In the genomic region with DNA sequence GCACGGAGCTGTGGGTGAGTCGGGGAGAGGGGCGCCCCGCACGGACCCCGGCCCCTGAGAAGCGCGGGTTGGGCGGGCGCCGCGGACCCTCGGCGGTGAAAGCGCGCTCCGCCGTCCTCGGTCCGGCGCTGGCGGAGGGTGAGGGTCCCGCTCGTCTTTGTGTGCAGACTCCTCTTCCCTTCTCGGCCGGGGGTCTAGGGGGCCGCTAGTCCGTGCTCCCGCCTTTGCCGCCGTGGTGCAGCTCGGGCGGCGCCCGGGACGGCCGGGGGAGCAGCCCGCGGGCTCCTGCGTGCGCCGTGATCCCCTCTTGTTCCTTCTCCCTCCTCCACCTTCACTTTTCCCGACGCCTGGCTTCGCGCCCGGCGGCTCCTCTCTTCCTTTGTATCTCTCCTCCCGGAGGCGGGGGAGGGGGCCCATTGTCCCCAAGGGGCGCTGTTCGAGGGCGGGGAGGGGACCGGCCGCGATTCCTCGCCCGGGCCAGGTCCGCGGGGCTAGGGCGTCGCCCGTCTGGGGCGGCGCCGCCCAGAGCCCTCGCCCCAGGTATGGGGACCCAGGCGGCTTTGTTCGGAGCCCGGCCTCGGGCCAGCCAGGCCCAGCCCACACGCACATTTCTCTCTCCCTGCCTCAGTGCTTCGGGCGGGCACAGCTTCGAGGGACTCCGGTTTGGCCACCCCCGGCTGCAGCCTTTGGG, we compare ENCODE assay signal across 8 cellular contexts. TPM values are rescaled to one million over a fixed set of nuclear protein-coding genes. Genes with fewer than 3 reads are reported as not detected.
DNase-seq lines count a peak whose midpoint lies in the region; ATAC-seq and TF ChIP-seq lines count a peak whose summit lies in the region.

No MANE protein-coding gene starts in this region.

- no peaks in the 10 kb centered on the region for H3K9me3 Mint-ChIP-seq in HFFc6
- no peaks in the 10 kb centered on the region for H3K9me3 Mint-ChIP-seq in chondrocyte (ENCODE audit: low read depth)
- H3K9me3 Mint-ChIP-seq in stimulated activated naive CD8-positive, alpha-beta T cell treated with anti-CD3 and anti-CD28 coated beads, Interleukin-15, amount 100 ng/mL, for 72 hours, result no peaks in the 10 kb centered on the region

- ATAC-seq in left lobe of liver (peak; percentile 56), HG03095 (IDR thresholded peaks at IDR 0.05; ENCODE audit: unreplicated experiment) (no peak)
- peak; percentile 68 for ATAC-seq in stimulated activated naive CD8-positive, alpha-beta T cell treated with anti-CD3 and anti-CD28 coated beads, Interleukin-15, amount 100 ng/mL, for 72 hours

- H3K27ac Mint-ChIP-seq in HFFc6 (no peak overlapping the region), chondrocyte (ENCODE audit: unreplicated experiment) (peak overlapping the region; percentile 85)
- peak overlapping the region in 1 of 2 donors; percentile 31 for H3K27ac Mint-ChIP-seq in stimulated activated naive CD8-positive, alpha-beta T cell treated with anti-CD3 and anti-CD28 coated beads, Interleukin-15, amount 100 ng/mL, for 72 hours

- H3K36me3 Mint-ChIP-seq in HFFc6 (ENCODE audit: low read depth), result no peaks in the 10 kb centered on the region
- H3K36me3 Mint-ChIP-seq in chondrocyte (ENCODE audit: low read depth), result no peaks in the 10 kb centered on the region

- H3K4me1 Mint-ChIP-seq in HFFc6 (ENCODE audit: low read depth) (peaks cover 22% of the 10 kb centered on the region), chondrocyte (ENCODE audit: low read depth) (peaks cover 34% of the 10 kb centered on the region)
- H3K4me1 Mint-ChIP-seq in stimulated activated naive CD8-positive, alpha-beta T cell treated with anti-CD3 and anti-CD28 coated beads, Interleukin-15, amount 100 ng/mL, for 72 hours, result peaks cover 20% of the 10 kb centered on the region

- H3K4me3 Mint-ChIP-seq in HFFc6 (peak overlapping the region; percentile 92), chondrocyte (ENCODE audit: unreplicated experiment) (peak overlapping the region; percentile 94)
- peak overlapping the region; percentile 95 for H3K4me3 Mint-ChIP-seq in stimulated activated naive CD8-positive, alpha-beta T cell treated with anti-CD3 and anti-CD28 coated beads, Interleukin-15, amount 100 ng/mL, for 72 hours

- peaks cover 20% of the 10 kb centered on the region for H3K27me3 Mint-ChIP-seq in HFFc6 (ENCODE audit: insufficient read depth)
- no peaks in the 10 kb centered on the region for H3K27me3 Mint-ChIP-seq in chondrocyte (ENCODE audit: low read depth)
- H3K27me3 Mint-ChIP-seq in stimulated activated naive CD8-positive, alpha-beta T cell treated with anti-CD3 and anti-CD28 coated beads, Interleukin-15, amount 100 ng/mL, for 72 hours, result peaks cover 66% of the 10 kb centered on the region

- TF ChIP-seq CTCF in HFFc6 (IDR thresholded peaks at IDR 0.05) (no peak; the same call in 1 of the 2 replicates), chondrocyte (IDR thresholded peaks at IDR 0.05) (peak; percentile 9)

- DNase-seq in COLO668 (lab: John Stamatoyannopoulos, UW; ENCODE audit: unreplicated experiment), result peak; percentile 73
- DNase-seq in HFFc6, result no peak
- DNase-seq in chondrocyte (ENCODE audit: low spot score), result no peak
- peak; percentile 71 for DNase-seq in left lobe of liver (ENCODE audit: low spot score)
- peak in 1 of 2 donors; percentile 12 for DNase-seq in stimulated activated naive CD8-positive, alpha-beta T cell treated with anti-CD3 and anti-CD28 coated beads, Interleukin-15, amount 100 ng/mL, for 72 hours
- DNase-seq in GM19240 (ENCODE audit: insufficient read length, low spot score), result no peak

TF ChIP-seq in PFSK-1, 5 proteins besides CTCF, POLR2A, EP300 and RAD21:
- TF ChIP-seq, protein P1, sequence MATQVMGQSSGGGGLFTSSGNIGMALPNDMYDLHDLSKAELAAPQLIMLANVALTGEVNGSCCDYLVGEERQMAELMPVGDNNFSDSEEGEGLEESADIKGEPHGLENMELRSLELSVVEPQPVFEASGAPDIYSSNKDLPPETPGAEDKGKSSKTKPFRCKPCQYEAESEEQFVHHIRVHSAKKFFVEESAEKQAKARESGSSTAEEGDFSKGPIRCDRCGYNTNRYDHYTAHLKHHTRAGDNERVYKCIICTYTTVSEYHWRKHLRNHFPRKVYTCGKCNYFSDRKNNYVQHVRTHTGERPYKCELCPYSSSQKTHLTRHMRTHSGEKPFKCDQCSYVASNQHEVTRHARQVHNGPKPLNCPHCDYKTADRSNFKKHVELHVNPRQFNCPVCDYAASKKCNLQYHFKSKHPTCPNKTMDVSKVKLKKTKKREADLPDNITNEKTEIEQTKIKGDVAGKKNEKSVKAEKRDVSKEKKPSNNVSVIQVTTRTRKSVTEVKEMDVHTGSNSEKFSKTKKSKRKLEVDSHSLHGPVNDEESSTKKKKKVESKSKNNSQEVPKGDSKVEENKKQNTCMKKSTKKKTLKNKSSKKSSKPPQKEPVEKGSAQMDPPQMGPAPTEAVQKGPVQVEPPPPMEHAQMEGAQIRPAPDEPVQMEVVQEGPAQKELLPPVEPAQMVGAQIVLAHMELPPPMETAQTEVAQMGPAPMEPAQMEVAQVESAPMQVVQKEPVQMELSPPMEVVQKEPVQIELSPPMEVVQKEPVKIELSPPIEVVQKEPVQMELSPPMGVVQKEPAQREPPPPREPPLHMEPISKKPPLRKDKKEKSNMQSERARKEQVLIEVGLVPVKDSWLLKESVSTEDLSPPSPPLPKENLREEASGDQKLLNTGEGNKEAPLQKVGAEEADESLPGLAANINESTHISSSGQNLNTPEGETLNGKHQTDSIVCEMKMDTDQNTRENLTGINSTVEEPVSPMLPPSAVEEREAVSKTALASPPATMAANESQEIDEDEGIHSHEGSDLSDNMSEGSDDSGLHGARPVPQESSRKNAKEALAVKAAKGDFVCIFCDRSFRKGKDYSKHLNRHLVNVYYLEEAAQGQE (IDR thresholded peaks at IDR 0.05; ENCODE audit: insufficient read depth in 1 of 2, low read depth in 2 of 2, low read length in 2 of 2), result no peak
- TF ChIP-seq TAF1 (IDR thresholded peaks at IDR 0.05; ENCODE audit: borderline replicate concordance, insufficient read depth, low read length), result no peak
- no peak for TF ChIP-seq FOXP2 (optimal IDR thresholded peaks at IDR 0.05; ENCODE audit: borderline replicate concordance, extremely low read depth, extremely low read length, insufficient read depth)
- TF ChIP-seq SIN3A (IDR thresholded peaks at IDR 0.05; ENCODE audit: borderline replicate concordance, insufficient read depth, low read length), result peak; percentile 20; the same call in 1 of the 2 replicates
- no peak; the same call in 1 of the 2 replicates for TF ChIP-seq POLR2AphosphoS5 (IDR thresholded peaks at IDR 0.05; ENCODE audit: low read depth, low read length)

RNA-seq across cellular contexts. Expression of gene FNBP1L, which starts 0.5 kb away (rescaled TPM):
- total RNA-seq in HFFc6 (2021; fragmentation: NEBNext Ultra II Directional; extraction: Animal tissue kit (Norgen Biotek cat#: 25700)), result 1 to 10 TPM; 1.0 to 6.2 (median 1.2) TPM
- 25.6 TPM for polyA plus RNA-seq in PFSK-1 (2012; ENCODE audit: insufficient read length, low read depth)
- total RNA-seq in chondrocyte (46.8 to 48.3 TPM (median 47.3 TPM) in 3 replicates), left lobe of liver (9.2 TPM)

Comparison
In these comparisons a context has a peak if more than half of its experiments do, and no peak if none do; other contexts are left out.
1. DNase-seq: peak in COLO668 (single experiment) and left lobe of liver (single experiment); none in HFFc6 (single experiment), chondrocyte (single experiment) and GM19240 (single experiment).
2. Peak in every context shown above with its lines, with median percentiles within 50 percentile points of each other: H3K4me3 Mint-ChIP-seq.